In the genomic region with DNA sequence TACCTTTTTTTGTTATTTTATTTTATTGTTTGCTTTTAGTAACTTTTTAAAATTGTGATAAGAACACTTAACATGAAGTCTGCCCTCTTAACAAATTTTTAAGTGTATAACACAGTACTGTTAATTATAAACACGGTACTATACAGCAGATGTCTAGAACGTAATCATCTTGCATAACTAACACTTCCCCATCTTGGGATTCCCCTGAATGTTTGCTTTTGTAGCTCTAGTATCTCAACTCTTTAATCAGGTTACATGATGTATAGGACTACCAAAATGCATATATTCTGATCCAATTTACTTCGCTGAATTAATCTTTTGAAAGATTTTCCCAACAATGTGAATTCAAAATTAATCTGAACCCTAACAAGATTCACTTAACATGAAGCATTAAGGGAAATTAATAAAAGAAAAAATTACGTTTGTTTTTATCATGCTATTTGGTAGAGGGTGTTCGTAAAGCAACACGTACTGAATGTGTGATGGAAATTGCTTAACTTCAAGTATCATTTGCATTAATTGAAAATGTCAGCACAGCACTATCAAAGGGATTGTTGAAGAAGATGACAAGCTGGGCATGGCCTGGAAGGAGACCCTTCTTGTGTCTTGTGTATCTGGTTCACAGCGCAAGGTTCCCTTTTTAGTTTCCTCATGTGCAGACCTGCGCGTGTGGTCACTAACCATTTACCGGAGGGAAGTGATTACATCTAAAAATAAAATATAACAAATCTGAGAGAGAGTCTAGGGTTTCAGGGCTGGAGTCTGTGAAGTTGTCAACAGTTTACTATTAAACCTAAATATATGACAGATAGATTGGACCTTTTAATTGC, we compare ENCODE assay signal across 11 cellular contexts. TPM values are rescaled to one million over a fixed set of nuclear protein-coding genes. Genes with fewer than 3 reads are reported as not detected.
DNase-seq lines count a peak whose midpoint lies in the region; ATAC-seq, FAIRE-seq and TF ChIP-seq lines count a peak whose summit lies in the region.
"Had no signal": no experiment of that assay in that cellular context is flagged by ENCODE, and none has a peak within 500 bp of the region (broad histone marks: within the 10 kb centered on the region; RNA-seq: fewer than 3 reads in every experiment).

No MANE protein-coding gene starts in this region.

- peaks cover 36% of the 10 kb centered on the region for H3K4me1 Mint-ChIP-seq in memory B cell
- H3K4me1 Mint-ChIP-seq in mesothelial cell of epicardium = peaks cover 4% of the 10 kb centered on the region
- H3K4me1 Mint-ChIP-seq: neural crest cell had no signal

- H3K4me3 Mint-ChIP-seq in memory B cell (peak overlapping the region; percentile 75), mesothelial cell of epicardium (no peak overlapping the region)
- H3K4me3 Mint-ChIP-seq: activated T-cell treated with anti-CD3 and anti-CD28 coated beads, Interleukin-2, amount 50 U/mL, for 72 hours; dendritic cell treated with granulocyte-macrophage colony-stimulating factor and Interleukin-4, amounts not matched to agents 40 ng/mL and 50 ng/mL, for 4 days; neural crest cell had no signal

- no peak for TF ChIP-seq CTCF in mesothelial cell of epicardium (IDR thresholded peaks at IDR 0.05; ENCODE audit: unreplicated experiment)

- peak; percentile 82 for ATAC-seq in GM18873 (IDR thresholded peaks at IDR 0.05; ENCODE audit: low FRiP score, unreplicated experiment)
- ATAC-seq in GM21737 (IDR thresholded peaks at IDR 0.05; ENCODE audit: unreplicated experiment) = peak; percentile 85
- ATAC-seq in HG03442 (IDR thresholded peaks at IDR 0.05; ENCODE audit: unreplicated experiment) = peak; percentile 78
- peak; percentile 86 for ATAC-seq in memory B cell (ENCODE audit: low read depth)
- ATAC-seq: activated T-cell treated with anti-CD3 and anti-CD28 coated beads, Interleukin-2, amount 50 U/mL, for 72 hours had no signal

- H3K9me3 Mint-ChIP-seq in memory B cell (peaks cover 2% of the 10 kb centered on the region), mesothelial cell of epicardium (peaks cover 7% of the 10 kb centered on the region)
- H3K9me3 Mint-ChIP-seq: activated T-cell treated with anti-CD3 and anti-CD28 coated beads, Interleukin-2, amount 50 U/mL, for 72 hours; dendritic cell treated with granulocyte-macrophage colony-stimulating factor and Interleukin-4, amounts not matched to agents 40 ng/mL and 50 ng/mL, for 4 days had no signal

- DNase-seq in memory B cell (ENCODE audit: low spot score in 2 of 2) = peak; percentile 49 to 67
- DNase-seq in mesothelial cell of epicardium (ENCODE audit: low spot score in 2 of 2, unreplicated experiment in 2 of 2) = no peak
- DNase-seq in RCC 7860 (ENCODE audit: low spot score) = no peak
- no peak for DNase-seq in DMS153 (lab: John Stamatoyannopoulos, UW)
- DNase-seq in RPMI8226 = no peak
- DNase-seq: activated T-cell treated with anti-CD3 and anti-CD28 coated beads, Interleukin-2, amount 50 U/mL, for 72 hours had no signal

- H3K36me3 Mint-ChIP-seq in memory B cell = peaks cover 10% of the 10 kb centered on the region
- no peaks in the 10 kb centered on the region for H3K36me3 Mint-ChIP-seq in mesothelial cell of epicardium

- no peaks in the 10 kb centered on the region for H3K27me3 Mint-ChIP-seq in memory B cell
- H3K27me3 Mint-ChIP-seq in mesothelial cell of epicardium (ENCODE audit: low read depth) = no peaks in the 10 kb centered on the region

- H3K27ac Mint-ChIP-seq in memory B cell = peak overlapping the region; percentile 99
- no peak overlapping the region for H3K27ac Mint-ChIP-seq in mesothelial cell of epicardium
- H3K27ac Mint-ChIP-seq: activated T-cell treated with anti-CD3 and anti-CD28 coated beads, Interleukin-2, amount 50 U/mL, for 72 hours; dendritic cell treated with granulocyte-macrophage colony-stimulating factor and Interleukin-4, amounts not matched to agents 40 ng/mL and 50 ng/mL, for 4 days had no signal

- FAIRE-seq in RCC 7860 (lab: Jason Lieb, UNC) = no peak

RNA-seq across cellular contexts. Expression of a gene that starts 15.2 kb away (rescaled TPM):
- 0.18 to 0.43 TPM (median 0.25 TPM) in 3 replicates for total RNA-seq in mesothelial cell of epicardium

Comparison
In these comparisons a context has a peak if more than half of its experiments do, and no peak if none do; other contexts are left out.
1. DNase-seq: peak in memory B cell (2 of 2); none in mesothelial cell of epicardium (0 of 2), RCC 7860 (single experiment), DMS153 (single experiment) and RPMI8226 (single experiment).
2. Peak in every context shown above with its lines, with median percentiles within 50 percentile points of each other: ATAC-seq.